In genomic region chr3:156072950-156073657, GRCh38 we compare ENCODE assay signal across 8 cellular contexts. TPM values are rescaled to one million over a fixed set of nuclear protein-coding genes. Genes with fewer than 3 reads are reported as not detected.
"Had no signal": no experiment of that assay in that cellular context is flagged by ENCODE, and none has a peak within 500 bp of the region (broad histone marks: within the 10 kb centered on the region; RNA-seq: fewer than 3 reads in every experiment).

No MANE protein-coding gene starts in this region.

RNA-seq across cellular contexts. Expression of gene KCNAB1, which starts 47.3 kb away (rescaled TPM):
- total RNA-seq: activated B cell treated with CpG ODN at 0.5 μM for 24 hours; activated CD4-positive, alpha-beta memory T cell treated with anti-CD3 and anti-CD28 coated beads for 36 hours; activated CD4-positive, alpha-beta memory T cell treated with anti-CD3 and anti-CD28 coated beads, Interleukin-2, amount 10 ng/mL, durations not matched to agents 7 days and 5 days; activated CD4-positive, alpha-beta T cell treated with anti-CD3 and anti-CD28 coated beads for 36 hours; activated CD4-positive, alpha-beta T cell treated with anti-CD3 and anti-CD28 coated beads, Interleukin-2, amount 10 ng/mL, durations not matched to agents 7 days and 5 days; activated CD8-positive, alpha-beta memory T cell treated with anti-CD3 and anti-CD28 coated beads for 36 hours; activated CD8-positive, alpha-beta T cell treated with anti-CD3 and anti-CD28 coated beads for 36 hours; T-helper 2 cell treated with Interferon-gamma antibody and Interleukin-4, amounts not matched to agents 100 ng/mL and 5 ng/mL, for 36 hours had no signal
